In genomic region chr20:16553161-16553560, GRCh38 we compare ENCODE assay signal across 13 cellular contexts.
"Had no signal": no experiment of that assay in that cellular context is flagged by ENCODE, and none has a peak within 500 bp of the region (broad histone marks: within the 10 kb centered on the region; RNA-seq: fewer than 3 reads in every experiment).

No MANE protein-coding gene starts in this region.

- ATAC-seq: naive thymus-derived CD4-positive, alpha-beta T cell; right cardiac atrium had no signal

- H3K4me2 ChIP-seq: smooth muscle cell had no signal

- DNase-seq: mammary epithelial cell; naive thymus-derived CD4-positive, alpha-beta T cell; nephron progenitor cell; right cardiac atrium; stimulated activated CD4-positive, alpha-beta T cell treated with anti-CD3 and anti-CD28 coated beads, Interleukin-2, amount 100 ng/mL, for 48 hours; stimulated activated naive CD4-positive, alpha-beta T cell treated with Interleukin-2 at 50 U/mL for 16 hours; upper lobe of right lung had no signal

- H3K9me3 ChIP-seq: neutrophil, tibial nerve, upper lobe of right lung, vagina had no signal

- H3K4me3 Mint-ChIP-seq: naive thymus-derived CD4-positive, alpha-beta T cell; nephron progenitor cell had no signal

- FAIRE-seq: endothelial cell of umbilical vein, frontal cortex had no signal

- H3K4me3 ChIP-seq: smooth muscle cell, tibial nerve, upper lobe of right lung, vagina had no signal

- H3K27ac Mint-ChIP-seq: nephron progenitor cell had no signal

- H3K27me3 Mint-ChIP-seq: naive thymus-derived CD4-positive, alpha-beta T cell had no signal

- H3K36me3 ChIP-seq: neutrophil, upper lobe of right lung, vagina had no signal

- H3K27ac ChIP-seq: neutrophil, upper lobe of right lung, vagina had no signal

- H3K27me3 ChIP-seq: neutrophil, tibial nerve, upper lobe of right lung, vagina had no signal
